ENCODE assay signal across 12 cellular contexts in the genomic region with DNA sequence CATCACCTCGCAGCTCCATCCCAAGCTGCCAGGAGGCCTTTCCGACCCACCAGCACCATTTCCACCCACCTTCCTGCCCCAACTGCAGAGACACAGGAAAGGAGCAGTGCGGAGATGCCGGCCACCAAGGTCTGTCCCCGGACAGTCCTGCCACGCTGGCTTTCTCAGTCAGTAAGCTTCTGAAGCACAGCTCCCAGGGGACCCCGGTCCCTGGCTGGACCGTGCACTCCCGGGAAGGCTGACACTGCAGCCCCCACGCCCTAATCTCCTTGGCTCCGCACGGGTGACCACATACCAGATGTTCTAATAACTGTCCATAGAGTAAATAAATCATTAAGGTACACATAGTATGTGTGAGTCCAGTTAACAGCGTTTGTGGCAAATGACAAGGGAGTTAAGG.
DNase-seq lines count a peak whose midpoint lies in the region; ATAC-seq and TF ChIP-seq lines count a peak whose summit lies in the region.
"Had no signal": no experiment of that assay in that cellular context is flagged by ENCODE, and none has a peak within 500 bp of the region (broad histone marks: within the 10 kb centered on the region; RNA-seq: fewer than 3 reads in every experiment).

No MANE protein-coding gene starts in this region.

- 0 out of 4 replicates have a peak, but pooled peaks cover 0 to 6% of the 10 kb centered on the region in 2 experiments for H3K4me1 Mint-ChIP-seq in H9
- peaks cover 34% of the 10 kb centered on the region for H3K4me1 Mint-ChIP-seq in stimulated activated effector memory CD8-positive, alpha-beta T cell treated with anti-CD3 and anti-CD28 coated beads, Interleukin-12 subunit alpha, Interleukin-12 subunit beta, amount 100 ng/mL, for 72 hours

- H3K27ac ChIP-seq in H9 (ENCODE audit: insufficient read length, low read depth, low read length) (no peak overlapping the region), adrenal gland (peak overlapping the region; percentile 55 to 99 (median 91))

- no CpG with 5 or more reads among the region's 13 CpGs for WGBS in H9 (ENCODE audit: extremely low coverage, insufficient read length, low lambda C conversion rate)
- 57 to 84% (median 74%) methylated on average over 7 to 13 of the region's 13 CpGs for WGBS in adrenal gland, 4 donors

- H3K4me1 ChIP-seq in H9 (ENCODE audit: insufficient read depth, low read length) (no peaks in the 10 kb centered on the region), adrenal gland (replicated peaks in 1 of 2) (peaks cover 13 to 28% of the 10 kb centered on the region in 2 donors)

- intact Hi-C loops in adrenal gland (cut with DNase I), result loop anchor here in 1 of 2 donors (10.0 kb wide), 1 partner anchor 75 kb away; a partner anchor contains a TSS

- no peak overlapping the region for H4K91ac ChIP-seq in H9 (ENCODE audit: insufficient read length, low read depth, low read length)

- no peak overlapping the region for H3K4ac ChIP-seq in H9 (ENCODE audit: low read depth, low read length)

- no peak overlapping the region for H2AK5ac ChIP-seq in H9 (ENCODE audit: insufficient read length, low read length)

- no peak overlapping the region for H3K9ac ChIP-seq in H9 (ENCODE audit: extremely low read depth, insufficient read length, low read length)

- H2AFZ ChIP-seq in H9 (ENCODE audit: low read length), result no peak overlapping the region

- H4K8ac ChIP-seq in H9 (replicated peaks; ENCODE audit: insufficient read length, low read depth, low read length), result no peak overlapping the region

- no peaks in the 10 kb centered on the region for H3K23me2 ChIP-seq in H9 (ENCODE audit: insufficient read length, low read depth, low read length, poor library complexity, severe bottlenecking)

- H3K79me1 ChIP-seq in H9 (ENCODE audit: insufficient read depth, low read depth, low read length, poor library complexity, severe bottlenecking), result peaks cover 3% of the 10 kb centered on the region

- peak overlapping the region in 2 of 3 experiments; percentile 34 to 93; a peak in 3 of 7 replicates for H3K27ac Mint-ChIP-seq in H9
- peak overlapping the region; percentile 76 for H3K27ac Mint-ChIP-seq in stimulated activated effector memory CD8-positive, alpha-beta T cell treated with anti-CD3 and anti-CD28 coated beads, Interleukin-12 subunit alpha, Interleukin-12 subunit beta, amount 100 ng/mL, for 72 hours

- peaks cover 2 to 30% (median 8%) of the 10 kb centered on the region in 3 experiments; a peak in 4 of 7 replicates for H3K36me3 Mint-ChIP-seq in H9 (ENCODE audit: insufficient read depth in 1 of 3, low read depth in 3 of 3)
- H3K36me3 Mint-ChIP-seq in stimulated activated effector memory CD8-positive, alpha-beta T cell treated with anti-CD3 and anti-CD28 coated beads, Interleukin-12 subunit alpha, Interleukin-12 subunit beta, amount 100 ng/mL, for 72 hours, result peaks cover 46% of the 10 kb centered on the region

- H2BK15ac ChIP-seq in H9 (ENCODE audit: low read depth, low read length), result no peak overlapping the region

- ATAC-seq in stimulated activated effector memory CD8-positive, alpha-beta T cell treated with anti-CD3 and anti-CD28 coated beads, Interleukin-12 subunit alpha, Interleukin-12 subunit beta, amount 100 ng/mL, for 72 hours, result no peak
- ATAC-seq in HG03378 (IDR thresholded peaks at IDR 0.05; ENCODE audit: unreplicated experiment), result no peak

- no peak overlapping the region for H2BK12ac ChIP-seq in H9 (ENCODE audit: insufficient read length, low read depth, low read length)

- no peaks in the 10 kb centered on the region for H4K20me1 ChIP-seq in H9 (ENCODE audit: control insufficient read depth, insufficient read depth, insufficient read length)

- no peaks in the 10 kb centered on the region for H3K9me3 Mint-ChIP-seq in H9
- no peaks in the 10 kb centered on the region for H3K9me3 Mint-ChIP-seq in stimulated activated effector memory CD8-positive, alpha-beta T cell treated with anti-CD3 and anti-CD28 coated beads, Interleukin-12 subunit alpha, Interleukin-12 subunit beta, amount 100 ng/mL, for 72 hours

- H3K9me3 ChIP-seq in H9 (ENCODE audit: control insufficient read depth, low read depth, low read length) (no peaks in the 10 kb centered on the region), adrenal gland (replicated peaks in 1 of 3) (no peaks in the 10 kb centered on the region)
- H3K9me3 ChIP-seq: ovary had no signal

- no peak overlapping the region for H3K4me2 ChIP-seq in H9 (ENCODE audit: insufficient read depth, insufficient read length, low read length)

- H3K79me2 ChIP-seq in H9 (ENCODE audit: insufficient read depth, low read length), result no peaks in the 10 kb centered on the region; the same call in 1 of the 2 replicates

- H2BK5ac ChIP-seq in H9 (ENCODE audit: insufficient read length, low read length), result no peak overlapping the region

- TF ChIP-seq CTCF in H9 (conservative IDR thresholded peaks at IDR 0.05), result no peak
- no peak for TF ChIP-seq CTCF in adrenal gland (IDR thresholded peaks at IDR 0.05)

- no peak overlapping the region for H3K4me3 ChIP-seq in adrenal gland
- H3K4me3 ChIP-seq: ovary had no signal

- no peak overlapping the region; the same call in 1 of the 2 replicates for H3K14ac ChIP-seq in H9 (ENCODE audit: insufficient read depth, low read length)

- no peak overlapping the region for H3K56ac ChIP-seq in H9 (ENCODE audit: insufficient read length, low read depth, low read length)

- no peak overlapping the region for H2BK20ac ChIP-seq in H9 (ENCODE audit: low read depth, low read length, poor library complexity, severe bottlenecking)

- H3K4me3 Mint-ChIP-seq in H9, result no peak overlapping the region
- no peak overlapping the region for H3K4me3 Mint-ChIP-seq in stimulated activated effector memory CD8-positive, alpha-beta T cell treated with anti-CD3 and anti-CD28 coated beads, Interleukin-12 subunit alpha, Interleukin-12 subunit beta, amount 100 ng/mL, for 72 hours

- no peak overlapping the region for H3K18ac ChIP-seq in H9 (ENCODE audit: insufficient read length, low read depth, low read length)

- TF ChIP-seq POLR2A in adrenal gland (IDR thresholded peaks at IDR 0.05), result no peak

- H3K23ac ChIP-seq in H9 (ENCODE audit: insufficient read length, low read depth, low read length), result no peak overlapping the region

- peaks cover 0 to 13% of the 10 kb centered on the region in 2 donors for H3K36me3 ChIP-seq in adrenal gland (replicated peaks in 1 of 2)
- H3K36me3 ChIP-seq: ovary had no signal

- no peaks in the 10 kb centered on the region for H3K27me3 ChIP-seq in H9 (ENCODE audit: insufficient read depth, low read length)
- H3K27me3 ChIP-seq in adrenal gland, result no peaks in the 10 kb centered on the region
- H3K27me3 ChIP-seq: ovary had no signal

- no peak for DNase-seq in H9
- DNase-seq in adrenal gland, result peak in 2 of 7 donors; percentile 13 to 25
- DNase-seq in islet precursor cell, result peak; percentile 43
- DNase-seq in stimulated activated effector memory CD8-positive, alpha-beta T cell treated with anti-CD3 and anti-CD28 coated beads, Interleukin-12 subunit alpha, Interleukin-12 subunit beta, amount 100 ng/mL, for 72 hours (ENCODE audit: low spot score in 2 of 2), result no peak
- no peak for DNase-seq in KG1 (lab: John Stamatoyannopoulos, UW)
- no peak for DNase-seq in NCI-H2227 (lab: John Stamatoyannopoulos, UW; ENCODE audit: unreplicated experiment)
- no peak for DNase-seq in foreskin melanocyte
- DNase-seq: effector CD4-positive, alpha-beta T cell; NCI-H2081; WERI-Rb-1 had no signal

- no peak overlapping the region for H3T11ph ChIP-seq in H9 (ENCODE audit: low read length)

- no peak overlapping the region for H4K5ac ChIP-seq in H9 (ENCODE audit: insufficient read length, low read depth, low read length)

- H2BK120ac ChIP-seq in H9 (ENCODE audit: low read depth, low read length, poor library complexity, severe bottlenecking), result no peak overlapping the region

- H3K27me3 Mint-ChIP-seq in H9 (ENCODE audit: low read depth), result peaks cover 1% of the 10 kb centered on the region; the same call in 1 of the 2 replicates
